In genomic region chr1:108199231-108199657, GRCh38 we compare ENCODE assay signal across 1 cellular context.
TF ChIP-seq lines count a peak whose summit lies in the region.

No MANE protein-coding gene starts in this region.

TF ChIP-seq in HCT116, 20 proteins besides CTCF, POLR2A, EP300 and RAD21 (continued from another document):
- TF ChIP-seq ZNF274 (IDR thresholded peaks at IDR 0.05; ENCODE audit: low read depth, low read length), result no peak
